Comparison of ENCODE assay signal across 8 cellular contexts in genomic region chr3:46695177-46695961, GRCh38. TPM values are rescaled to one million over a fixed set of nuclear protein-coding genes. Genes with fewer than 3 reads are reported as not detected.
A peak's percentile ranks its signal among the peaks of the same experiment; 100 is the strongest.
DNase-seq lines count a peak whose midpoint lies in the region; ATAC-seq and TF ChIP-seq lines count a peak whose summit lies in the region.

No MANE protein-coding gene starts in this region.

- no peak for TF ChIP-seq POLR2A in gastrocnemius medialis (IDR thresholded peaks at IDR 0.05)

- H3K36me3 ChIP-seq in gastrocnemius medialis = no peaks in the 10 kb centered on the region

- in situ Hi-C loops in GM13976 (cut with MboI; ENCODE audit: low sequenced_read_pairs, unreplicated experiment) (no loop called here), gastrocnemius medialis (cut with MboI; ENCODE audit: low sequenced_read_pairs in 4 of 4) (loop anchor here in 1 of 4 donors (25.0 kb wide), 1 partner anchor 317 kb away; no protein-coding TSS in a partner anchor)

- no peak overlapping the region for H3K4me3 ChIP-seq in gastrocnemius medialis

- H3K27ac ChIP-seq in gastrocnemius medialis = peak overlapping the region; percentile 93 to 97 (median 96)

- DNase-seq in GM13976 (ENCODE audit: low spot score) (peak; percentile 60), OCI-M1 (lab: John Stamatoyannopoulos, UW) (peak; percentile 26), Right ventricle myocardium inferior (ENCODE audit: missing footprints) (peak; percentile 84), gastrocnemius medialis (peak; percentile 72 to 83), NCI-H510A (lab: John Stamatoyannopoulos, UW) (no peak)
- peak; percentile 76 for DNase-seq in activated effector memory CD4-positive, alpha-beta T cell treated with anti-CD3 and anti-CD28 coated beads, Interleukin-2, amount 50 U/mL, for 16 hours

- intact Hi-C loops in Right ventricle myocardium inferior (cut with DNase I) (loop anchor here (10.0 kb wide), 1 partner anchor 131 kb away; the partner anchor contains the start of gene LRRC2), gastrocnemius medialis (cut with DNase I; ENCODE audit: low total_unique reads) (loop anchor here (2.0 to 10.0 kb wide), 2 partner anchors 129 to 1089 kb away; partner anchors contain the start of genes LRRC2 and SMARCC1)

- no peaks in the 10 kb centered on the region for H3K27me3 ChIP-seq in gastrocnemius medialis

- H3K9me3 ChIP-seq in gastrocnemius medialis = no peaks in the 10 kb centered on the region

- ATAC-seq in Right ventricle myocardium inferior (peak; percentile 16), gastrocnemius medialis (peak; percentile 29 to 33), HG02970 (IDR thresholded peaks at IDR 0.05; ENCODE audit: low FRiP score, unreplicated experiment) (no peak), GM18861 (IDR thresholded peaks at IDR 0.05; ENCODE audit: unreplicated experiment) (no peak)

- TF ChIP-seq CTCF in GM13976 (IDR thresholded peaks at IDR 0.05; ENCODE audit: borderline replicate concordance, control extremely low read depth, extremely low read depth, insufficient read depth, missing control alignments) (peak; percentile 19), gastrocnemius medialis (IDR thresholded peaks at IDR 0.05 in 4 of 5, conservative IDR thresholded peaks at IDR 0.05 in 1 of 5) (peak in 3 of 5 experiments; percentile 33 to 55 (median 38))

- H3K4me1 ChIP-seq in gastrocnemius medialis = peaks cover 62% of the 10 kb centered on the region in 2 donors

RNA-seq across cellular contexts. Expression of gene ALS2CL, which starts 1.9 kb away (rescaled TPM):
- 36.9 TPM for total RNA-seq in Right ventricle myocardium inferior
- 10 to 100 TPM in 1 of 4 donors, 1 to 10 TPM in 3; 3.8 to 13.2 (median 6.2) TPM for total RNA-seq in gastrocnemius medialis

RNA-seq across cellular contexts. Expression of gene TMIE, which starts 5.8 kb away (rescaled TPM):
- total RNA-seq in Right ventricle myocardium inferior (0.89 TPM), gastrocnemius medialis (under 1 TPM in 3 of 4 donors, not detected in 1; 0.20 to 0.26 (median 0.22) TPM)

RNA-seq across cellular contexts. Expression of gene PRSS50, which starts 22.3 kb away (rescaled TPM):
- 0.11 TPM for total RNA-seq in Right ventricle myocardium inferior
- total RNA-seq in gastrocnemius medialis = not detected

Comparison
In these comparisons a context has a peak if more than half of its experiments do, and no peak if none do; other contexts are left out.
1. ATAC-seq: peak in Right ventricle myocardium inferior (single experiment) and gastrocnemius medialis (2 of 2); none in HG02970 (single experiment) and GM18861 (single experiment).